17 cellular contexts compared by ENCODE assay signal in genomic region chr10:116687633-116688032, GRCh38.
"Had no signal": no experiment of that assay in that cellular context is flagged by ENCODE, and none has a peak within 500 bp of the region (broad histone marks: within the 10 kb centered on the region; RNA-seq: fewer than 3 reads in every experiment).

No MANE protein-coding gene starts in this region.

- H3K4me3 Mint-ChIP-seq: mesothelial cell of epicardium; natural killer cell treated with Interleukin-12 subunit alpha and Interleukin-12 subunit beta and Interleukin-15 and Interleukin-18, amount 100 ng/mL, for 72 hours; stimulated activated effector memory CD8-positive, alpha-beta T cell treated with anti-CD3 and anti-CD28 coated beads, Interleukin-12 subunit alpha, Interleukin-12 subunit beta, amount 100 ng/mL, for 72 hours had no signal

- H3K27ac Mint-ChIP-seq: natural killer cell treated with Interleukin-12 subunit alpha and Interleukin-12 subunit beta and Interleukin-15 and Interleukin-18, amount 100 ng/mL, for 72 hours; stimulated activated effector memory CD8-positive, alpha-beta T cell treated with anti-CD3 and anti-CD28 coated beads, Interleukin-12 subunit alpha, Interleukin-12 subunit beta, amount 100 ng/mL, for 72 hours had no signal

- H3K36me3 Mint-ChIP-seq: mesothelial cell of epicardium; natural killer cell treated with Interleukin-12 subunit alpha and Interleukin-12 subunit beta and Interleukin-15 and Interleukin-18, amount 100 ng/mL, for 72 hours; stimulated activated effector memory CD8-positive, alpha-beta T cell treated with anti-CD3 and anti-CD28 coated beads, Interleukin-12 subunit alpha, Interleukin-12 subunit beta, amount 100 ng/mL, for 72 hours had no signal

- H2AFZ ChIP-seq: hepatocyte, parathyroid adenoma had no signal

- H3K36me3 ChIP-seq: tibial artery, upper lobe of left lung, vagina had no signal

- H3K4me1 ChIP-seq: parathyroid adenoma, psoas muscle had no signal

- ATAC-seq: left colon; natural killer cell treated with Interleukin-12 subunit alpha and Interleukin-12 subunit beta and Interleukin-15 and Interleukin-18, amount 100 ng/mL, for 72 hours; stimulated activated effector memory CD8-positive, alpha-beta T cell treated with anti-CD3 and anti-CD28 coated beads, Interleukin-12 subunit alpha, Interleukin-12 subunit beta, amount 100 ng/mL, for 72 hours; stimulated activated naive CD8-positive, alpha-beta T cell treated with anti-CD3 and anti-CD28 coated beads, Interleukin-15, Interleukin-2, amounts not matched to agents 100 U/mL and 50 U/mL, for 24 hours had no signal

- H3K9me3 ChIP-seq: psoas muscle, tibial artery, upper lobe of left lung, vagina had no signal

- H3K9me3 Mint-ChIP-seq: mesothelial cell of epicardium; natural killer cell treated with Interleukin-12 subunit alpha and Interleukin-12 subunit beta and Interleukin-15 and Interleukin-18, amount 100 ng/mL, for 72 hours; stimulated activated effector memory CD8-positive, alpha-beta T cell treated with anti-CD3 and anti-CD28 coated beads, Interleukin-12 subunit alpha, Interleukin-12 subunit beta, amount 100 ng/mL, for 72 hours had no signal

- H3K4me1 Mint-ChIP-seq: stimulated activated effector memory CD8-positive, alpha-beta T cell treated with anti-CD3 and anti-CD28 coated beads, Interleukin-12 subunit alpha, Interleukin-12 subunit beta, amount 100 ng/mL, for 72 hours had no signal

- H3K27me3 ChIP-seq: hepatocyte, tibial artery, upper lobe of left lung, vagina had no signal

- H3K4me3 ChIP-seq: hepatocyte, psoas muscle, tibial artery, upper lobe of left lung, vagina had no signal

- H3K9ac ChIP-seq: parathyroid adenoma had no signal

- H3K27ac ChIP-seq: parathyroid adenoma, psoas muscle, upper lobe of left lung had no signal

- DNase-seq: effector CD4-positive, alpha-beta T cell; foreskin melanocyte; left colon; psoas muscle; retina; small intestine; stimulated activated CD4-positive, alpha-beta T cell treated with anti-CD3 and anti-CD28 coated beads, Interleukin-2, amount 100 ng/mL, for 48 hours; stimulated activated CD8-positive, alpha-beta memory T cell treated with anti-CD3 and anti-CD28 coated beads, Interleukin-4, amount 100 ng/mL, for 48 hours; stimulated activated naive CD8-positive, alpha-beta T cell treated with anti-CD3 and anti-CD28 coated beads, Interleukin-15, Interleukin-2, amounts not matched to agents 100 U/mL and 50 U/mL, for 24 hours; tibial artery; upper lobe of left lung had no signal
